8 cellular contexts compared by ENCODE assay signal in the genomic region with DNA sequence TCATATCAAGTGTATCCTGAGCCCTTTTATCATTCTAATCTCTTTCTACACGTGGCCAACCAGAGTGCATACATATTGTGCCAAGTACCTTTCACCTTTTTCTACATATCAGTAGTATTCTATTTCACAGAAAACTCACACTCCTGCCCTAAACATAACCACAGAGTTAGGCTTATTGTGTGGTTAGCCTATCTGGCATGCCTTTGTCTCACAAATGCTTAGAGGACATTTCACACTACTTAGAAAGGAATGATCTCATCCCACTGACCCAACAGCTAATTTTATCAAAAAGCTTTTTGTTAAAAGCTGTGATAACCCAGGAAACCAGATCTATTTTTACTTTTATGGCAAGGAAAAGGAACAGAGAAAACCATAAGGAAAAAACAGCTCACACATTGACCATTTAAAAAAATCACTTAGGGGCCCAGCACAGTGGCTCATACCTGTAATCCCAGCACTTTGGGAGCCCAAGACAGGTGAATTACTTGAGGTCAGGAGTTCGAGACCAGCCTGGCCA. TPM values are rescaled to one million over a fixed set of nuclear protein-coding genes. Genes with fewer than 3 reads are reported as not detected.
A peak's percentile ranks its signal among the peaks of the same experiment; 100 is the strongest.
DNase-seq lines count a peak whose midpoint lies in the region; ATAC-seq, FAIRE-seq and TF ChIP-seq lines count a peak whose summit lies in the region.

No MANE protein-coding gene starts in this region.

- H3K4me1 Mint-ChIP-seq in natural killer cell: peaks cover 28 to 35% of the 10 kb centered on the region in 2 donors
- H3K4me1 Mint-ChIP-seq in neural progenitor cell: peaks cover 16% of the 10 kb centered on the region

- DNase-seq in COLO829 (ENCODE audit: low spot score): peak; percentile 95
- DNase-seq in OCI-M1 (lab: John Stamatoyannopoulos, UW): peak; percentile 78
- no peak for DNase-seq in H1 (ENCODE audit: low read depth in 1 of 2, low spot score in 2 of 2)
- no peak for DNase-seq in natural killer cell
- no peak for DNase-seq in NCI-H526 treated with DMSO at 0.1 percent for 48 hours (lab: John Stamatoyannopoulos, UW)
- DNase-seq in neural progenitor cell (ENCODE audit: low spot score): no peak

- H3K27ac ChIP-seq in H1 (ENCODE audit: low read depth, low read length) (no peak overlapping the region), neural progenitor cell (no peak overlapping the region)

- H3K56ac ChIP-seq in H1 (replicated peaks; ENCODE audit: insufficient read length, low read depth, low read length): no peak overlapping the region

- H2BK120ac ChIP-seq in H1 (replicated peaks; ENCODE audit: low read depth, low read length): no peak overlapping the region

- H2BK12ac ChIP-seq in H1 (ENCODE audit: low read depth, low read length): no peak overlapping the region; the same call in 1 of the 2 replicates

- no peaks in the 10 kb centered on the region; the same call in 1 of the 2 replicates for H3K79me1 ChIP-seq in H1 (ENCODE audit: low read depth, low read length)

- H3K23me2 ChIP-seq in H1 (ENCODE audit: low read depth, low read length): no peaks in the 10 kb centered on the region

- peaks cover 0 to 74% of the 10 kb centered on the region in 2 experiments; a peak in 2 of 4 replicates for H3K79me2 ChIP-seq in H1 (ENCODE audit: control insufficient read depth in 1 of 2, insufficient read depth in 2 of 2, low read length in 2 of 2)
- peaks cover 94% of the 10 kb centered on the region for H3K79me2 ChIP-seq in neural progenitor cell (ENCODE audit: low read depth)

- H3K4me1 ChIP-seq in H1 (replicated peaks in 1 of 4; ENCODE audit: control insufficient read depth in 3 of 4, insufficient read depth in 4 of 4, low read length in 3 of 4) (peaks cover 2 to 5% (median 3%) of the 10 kb centered on the region in 4 experiments; a peak in 3 of 7 replicates), neural progenitor cell (peaks cover 6% of the 10 kb centered on the region)

- no peak overlapping the region for H3K4me3 ChIP-seq in H1 (ENCODE audit: extremely low read depth in 1 of 4, insufficient read depth in 2 of 4, low read depth in 3 of 4, low read length in 4 of 4)
- no peak overlapping the region for H3K4me3 ChIP-seq in neural progenitor cell

- no peak overlapping the region for H4K91ac ChIP-seq in H1 (replicated peaks; ENCODE audit: insufficient read length, low read length)

- H2BK15ac ChIP-seq in H1 (ENCODE audit: low read length): no peak overlapping the region

- no peak overlapping the region; the same call in 1 of the 2 replicates for H2BK5ac ChIP-seq in H1 (ENCODE audit: low read depth, low read length)

- H3K27ac Mint-ChIP-seq in natural killer cell (peak overlapping the region; percentile 10 to 76), neural progenitor cell (no peak overlapping the region)

- H4K8ac ChIP-seq in H1 (ENCODE audit: extremely low read depth, insufficient read depth, low read length): no peak overlapping the region

- H3K4me3 Mint-ChIP-seq in natural killer cell (no peak overlapping the region), neural progenitor cell (no peak overlapping the region)

- no peak overlapping the region for H2BK20ac ChIP-seq in H1 (ENCODE audit: low read length)

- no peak for TF ChIP-seq POLR2A in H1 (IDR thresholded peaks at IDR 0.05; ENCODE audit: control extremely low read depth in 1 of 2, low read depth in 2 of 2, low read length in 2 of 2)

- peak overlapping the region; percentile 21 for H3K4ac ChIP-seq in H1 (replicated peaks; ENCODE audit: insufficient read length, low read depth, low read length)

- H3K9me3 Mint-ChIP-seq in natural killer cell: no peaks in the 10 kb centered on the region
- H3K9me3 Mint-ChIP-seq in neural progenitor cell: no peaks in the 10 kb centered on the region

- TF ChIP-seq RAD21 in H1 (IDR thresholded peaks at IDR 0.05 in 1 of 2, conservative IDR thresholded peaks at IDR 0.05 in 1 of 2; ENCODE audit: low read depth in 2 of 2, low read length in 2 of 2): no peak

- H3K36me3 Mint-ChIP-seq in natural killer cell (no peaks in the 10 kb centered on the region), neural progenitor cell (peaks cover 2% of the 10 kb centered on the region)

- H2AFZ ChIP-seq in H1 (ENCODE audit: low read length): no peak overlapping the region
- H2AFZ ChIP-seq in neural progenitor cell (replicated peaks): no peak overlapping the region

- H3K36me3 ChIP-seq in H1 (ENCODE audit: control insufficient read depth in 2 of 4, insufficient read depth in 4 of 4, low read length in 3 of 4) (no peaks in the 10 kb centered on the region), neural progenitor cell (no peaks in the 10 kb centered on the region)

- intact Hi-C loops in natural killer cell (cut with micrococcal nuclease): no loop called here

- no peaks in the 10 kb centered on the region for H3K27me3 Mint-ChIP-seq in natural killer cell (ENCODE audit: low read depth in 2 of 2)
- H3K27me3 Mint-ChIP-seq in neural progenitor cell (ENCODE audit: insufficient read depth, low read depth): no peaks in the 10 kb centered on the region

- no peak for TF ChIP-seq CTCF in H1 (IDR thresholded peaks at IDR 0.05; ENCODE audit: control extremely low read depth in 1 of 3, insufficient read depth in 1 of 3, low read depth in 1 of 3, low read length in 3 of 3)
- no peak for TF ChIP-seq CTCF in natural killer cell (IDR thresholded peaks at IDR 0.05)
- TF ChIP-seq CTCF in neural progenitor cell (IDR thresholded peaks at IDR 0.05): no peak

- FAIRE-seq in H1 (lab: Jason Lieb, UNC): no peak

- H3K23ac ChIP-seq in H1 (ENCODE audit: insufficient read length): no peak overlapping the region

- WGBS in H1 (ENCODE audit: extremely low coverage in 1 of 2, insufficient coverage in 1 of 2, insufficient read length in 1 of 2, insufficient replicate concordance in 2 of 2, low coverage in 1 of 2, low lambda C conversion rate in 2 of 2, missing lambda C conversion rate in 1 of 2), 2 experiments: 48% methylated on average over 2 of the region's 2 CpGs; no CpG with 5 or more reads in 1 of the 2 experiments

- H3K18ac ChIP-seq in H1 (ENCODE audit: extremely low read depth, low read length): no peak overlapping the region

- H3K27me3 ChIP-seq in H1 (replicated peaks in 1 of 4; ENCODE audit: control insufficient read depth in 3 of 4, extremely low read depth in 1 of 4, insufficient read depth in 3 of 4, low read length in 3 of 4) (no peaks in the 10 kb centered on the region), neural progenitor cell (no peaks in the 10 kb centered on the region)

- H3K9ac ChIP-seq in H1 (replicated peaks in 1 of 4; ENCODE audit: extremely low read depth in 1 of 4, low read depth in 3 of 4, low read length in 3 of 4) (no peak overlapping the region; a peak in 2 of 7 replicates), neural progenitor cell (no peak overlapping the region)

- H4K5ac ChIP-seq in H1 (ENCODE audit: insufficient read length, low read depth, low read length): no peak overlapping the region

- H2AK5ac ChIP-seq in H1 (ENCODE audit: low read depth, low read length): no peak overlapping the region

- ATAC-seq in natural killer cell: peak in 2 of 3 donors; percentile 26 to 53
- no peak for ATAC-seq in HG02840 (IDR thresholded peaks at IDR 0.05; ENCODE audit: low FRiP score, unreplicated experiment)
- ATAC-seq in GM18870 (IDR thresholded peaks at IDR 0.05; ENCODE audit: unreplicated experiment): no peak

- H3K4me2 ChIP-seq in H1 (ENCODE audit: insufficient read depth in 1 of 2, low read depth in 2 of 2, low read length in 2 of 2) (no peak overlapping the region), neural progenitor cell (no peak overlapping the region)

- no peak overlapping the region for H3K14ac ChIP-seq in H1 (ENCODE audit: insufficient read length)

- POLR2A ChIA-PET in H1 (lab: Charles Lee; ENCODE audit: partially characterized antibody): interaction anchor here (1.5 to 1.8 kb wide), 2 partner anchors 8 to 10 kb away, joined by 5 to 6 read pairs; no protein-coding TSS in a partner anchor

- TF ChIP-seq EP300 in H1 (IDR thresholded peaks at IDR 0.05; ENCODE audit: borderline replicate concordance in 1 of 2, low read depth in 2 of 2, low read length in 2 of 2): no peak

- H3K9me3 ChIP-seq in H1 (ENCODE audit: insufficient read depth in 2 of 2, low read depth in 1 of 2, low read length in 1 of 2): no peaks in the 10 kb centered on the region
- H3K9me3 ChIP-seq in neural progenitor cell (ENCODE audit: low read depth): no peaks in the 10 kb centered on the region

- peaks cover 7% of the 10 kb centered on the region for H3F3A ChIP-seq in neural progenitor cell (ENCODE audit: low read depth)

- CTCF ChIA-PET in H1 (lab: Charles Lee; ENCODE audit: partially characterized antibody): interaction anchor here (0.9 to 1.0 kb wide), 2 partner anchors 12 to 107 kb away, joined by 3 to 4 read pairs; no protein-coding TSS in a partner anchor

- no peaks in the 10 kb centered on the region for H4K20me1 ChIP-seq in H1 (replicated peaks in 1 of 2; ENCODE audit: control insufficient read depth in 1 of 2, insufficient read depth in 2 of 2, low read length in 2 of 2)
- H4K20me1 ChIP-seq in neural progenitor cell (ENCODE audit: low read depth): peaks cover 12% of the 10 kb centered on the region

TF ChIP-seq in H1, 55 proteins besides CTCF, POLR2A, EP300 and RAD21 (continues in another document):
- TF ChIP-seq, protein P1, sequence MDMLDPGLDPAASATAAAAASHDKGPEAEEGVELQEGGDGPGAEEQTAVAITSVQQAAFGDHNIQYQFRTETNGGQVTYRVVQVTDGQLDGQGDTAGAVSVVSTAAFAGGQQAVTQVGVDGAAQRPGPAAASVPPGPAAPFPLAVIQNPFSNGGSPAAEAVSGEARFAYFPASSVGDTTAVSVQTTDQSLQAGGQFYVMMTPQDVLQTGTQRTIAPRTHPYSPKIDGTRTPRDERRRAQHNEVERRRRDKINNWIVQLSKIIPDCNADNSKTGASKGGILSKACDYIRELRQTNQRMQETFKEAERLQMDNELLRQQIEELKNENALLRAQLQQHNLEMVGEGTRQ (IDR thresholded peaks at IDR 0.05; ENCODE audit: low read length): no peak
- TF ChIP-seq PHF8 (conservative IDR thresholded peaks at IDR 0.05; ENCODE audit: low read depth, low read length): no peak
- no peak for TF ChIP-seq TAF7 (optimal IDR thresholded peaks at IDR 0.05; ENCODE audit: borderline replicate concordance, low read depth, low read length)
- no peak for TF ChIP-seq SIRT6 (IDR thresholded peaks at IDR 0.05; ENCODE audit: low read length)
- TF ChIP-seq CREB1 (IDR thresholded peaks at IDR 0.05): no peak
- no peak for TF ChIP-seq KDM5A (IDR thresholded peaks at IDR 0.05; ENCODE audit: low read length)

RNA-seq across cellular contexts. Expression of a gene that starts 17.8 kb away (rescaled TPM):
- 172 and 179 TPM in 2 replicates for total RNA-seq in H1 (2021; fragmentation: NEBNext Ultra II Directional; extraction: Animal tissue kit (Norgen Biotek cat#: 25700))
- polyA plus RNA-seq in H1 (2011; rRNA removed): 67.0 and 74.9 TPM in 2 replicates
- 50.8 TPM for polyA plus RNA-seq in H1 (2011; cell fraction: cytosol; rRNA removed)
- polyA plus RNA-seq in H1 (2011; cell fraction: nucleus; rRNA removed): 94.8 TPM
- 121 to 134 TPM (median 127 TPM) in 4 replicates for polyA plus RNA-seq in H1 (2012, experiment 1 of 2)
- 56.4 TPM for polyA plus RNA-seq in H1 (2012, experiment 2 of 2)
- polyA plus RNA-seq in H1 (2013, experiment 1 of 2): 95.9 TPM
- 91.9 TPM for polyA plus RNA-seq in H1 (2013, experiment 2 of 2)
- 79.2 and 80.5 TPM in 2 replicates for polyA minus RNA-seq in H1 (2011; rRNA and poly(A)+ RNA removed)
- polyA minus RNA-seq in H1 (2011; cell fraction: cytosol; rRNA and poly(A)+ RNA removed): 69.9 TPM
- polyA minus RNA-seq in H1 (2011; cell fraction: nucleus; rRNA and poly(A)+ RNA removed): 63.4 TPM
- total RNA-seq in natural killer cell (10 to 100 TPM; 74.5 to 97.1 (median 88.9) TPM), neural progenitor cell (ENCODE audit: low replicate concordance) (54.6 and 66.6 TPM in 2 replicates)

Comparison
In these comparisons a context has a peak if more than half of its experiments do, and no peak if none do; other contexts are left out.
1. DNase-seq: peak in COLO829 (single experiment) and OCI-M1 (single experiment); none in H1 (0 of 2), natural killer cell (single experiment), NCI-H526 treated with DMSO at 0.1 percent for 48 hours (single experiment) and neural progenitor cell (single experiment).
2. ATAC-seq: peak in natural killer cell (2 of 3); none in HG02840 (single experiment) and GM18870 (single experiment).